In genomic region chr6:72522735-72523141, GRCh38 we compare ENCODE assay signal across 10 cellular contexts.
DNase-seq lines count a peak whose midpoint lies in the region; ATAC-seq and TF ChIP-seq lines count a peak whose summit lies in the region.
"Had no signal": no experiment of that assay in that cellular context is flagged by ENCODE, and none has a peak within 500 bp of the region (broad histone marks: within the 10 kb centered on the region; RNA-seq: fewer than 3 reads in every experiment).

No MANE protein-coding gene starts in this region.

- WGBS in psoas muscle, 3 donors, result 61 to 70% (median 66%) methylated on average over 5 of the region's 5 CpGs

- no peak overlapping the region for H3K27ac ChIP-seq in psoas muscle

- no peaks in the 10 kb centered on the region for H3K36me3 ChIP-seq in psoas muscle (ENCODE audit: insufficient read depth in 1 of 2, low read depth in 1 of 2)

- no peak for TF ChIP-seq CTCF in psoas muscle (IDR thresholded peaks at IDR 0.05)

- intact Hi-C loops in psoas muscle (cut with DNase I), result no loop called here

- H3K4me3 ChIP-seq in psoas muscle, result no peak overlapping the region

- ATAC-seq in GM19025 (IDR thresholded peaks at IDR 0.05; ENCODE audit: low read depth, unreplicated experiment), result peak; percentile 51
- peak; percentile 82 for ATAC-seq in HG03520 (IDR thresholded peaks at IDR 0.05; ENCODE audit: unreplicated experiment)
- no peak for ATAC-seq in GM18870 (IDR thresholded peaks at IDR 0.05; ENCODE audit: unreplicated experiment)
- ATAC-seq in psoas muscle, result no peak
- ATAC-seq in GM21825 (IDR thresholded peaks at IDR 0.05; ENCODE audit: unreplicated experiment), result no peak
- ATAC-seq: activated T-cell treated with anti-CD3 and anti-CD28 coated beads, Interleukin-2, amount 50 U/mL, for 72 hours had no signal

- H3K4me1 ChIP-seq in psoas muscle, result no peaks in the 10 kb centered on the region

- DNase-seq in COLO668 (lab: John Stamatoyannopoulos, UW; ENCODE audit: unreplicated experiment) (peak; percentile 67), T follicular helper cell (ENCODE audit: low read depth) (peak; percentile 5), psoas muscle (no peak)
- DNase-seq in stimulated activated CD4-positive, alpha-beta T cell treated with anti-CD3 and anti-CD28 coated beads, Interleukin-2, amount 100 ng/mL, for 24 hours, result peak; percentile 15 to 19
- DNase-seq: stimulated activated naive B cell treated with anti-CD40 and anti-IgM and Interleukin-4, amounts not matched to agents 10 μg/mL and 1 μg/mL and 100 μg/mL, for 72 hours had no signal

- H3K9me3 ChIP-seq in psoas muscle, result no peaks in the 10 kb centered on the region

- peaks cover 0 to 4% (median 0%) of the 10 kb centered on the region in 3 donors for H3K27me3 ChIP-seq in psoas muscle (ENCODE audit: insufficient read depth in 3 of 3, low read length in 2 of 3)

Comparison
In these comparisons a context has a peak if more than half of its experiments do, and no peak if none do; other contexts are left out.
1. DNase-seq: peak in COLO668 (single experiment), T follicular helper cell (single experiment) and stimulated activated CD4-positive, alpha-beta T cell treated with anti-CD3 and anti-CD28 coated beads, Interleukin-2, amount 100 ng/mL, for 24 hours (2 of 2); none in psoas muscle (0 of 2).
2. ATAC-seq: peak in GM19025 (single experiment) and HG03520 (single experiment); none in GM18870 (single experiment), psoas muscle (0 of 4) and GM21825 (single experiment).